In the genomic region with DNA sequence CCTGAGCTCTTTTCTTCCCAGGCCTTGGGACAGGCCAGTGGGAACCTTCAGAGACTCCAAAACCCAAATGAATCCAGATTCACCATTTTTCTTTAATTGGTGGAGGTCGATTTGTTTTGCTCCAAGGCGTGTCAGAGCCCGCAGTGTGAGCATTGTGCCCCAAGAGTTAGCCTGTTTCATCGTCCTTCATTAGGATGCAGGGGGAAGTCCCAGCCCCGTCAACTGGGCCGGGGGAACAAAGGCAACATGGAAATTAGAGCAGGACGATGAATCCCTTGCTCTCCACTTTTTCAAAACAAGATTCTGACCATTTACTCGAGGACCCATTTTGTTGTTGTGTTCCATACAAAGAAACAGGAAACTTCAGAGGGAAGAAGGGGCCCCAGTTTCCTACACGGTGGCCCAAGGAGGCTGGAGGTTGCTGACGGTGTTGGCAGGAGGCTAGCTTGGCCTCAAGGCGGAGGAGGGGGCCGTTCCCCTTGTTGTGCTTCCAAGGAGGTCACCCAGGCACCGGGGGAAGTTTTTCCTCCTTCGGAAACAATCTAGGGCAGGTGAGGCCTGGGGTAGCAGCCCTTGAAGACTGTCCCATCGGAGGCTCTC, we compare ENCODE assay signal across 21 cellular contexts. TPM values are rescaled to one million over a fixed set of nuclear protein-coding genes. Genes with fewer than 3 reads are reported as not detected.
"Had no signal": no experiment of that assay in that cellular context is flagged by ENCODE, and none has a peak within 500 bp of the region (broad histone marks: within the 10 kb centered on the region; RNA-seq: fewer than 3 reads in every experiment).

No MANE protein-coding gene starts in this region.

- H3K27me3 ChIP-seq: brain microvascular endothelial cell had no signal

- ATAC-seq: activated CD8-positive, alpha-beta T cell treated with anti-CD3 and anti-CD28 coated beads for 36 hours; activated T-helper 17 cell treated with anti-CD3 and anti-CD28 coated beads, Interleukin-2, amount 50 U/mL, for 72 hours; foreskin keratinocyte; left lobe of liver; T-cell had no signal

- H3K9me3 ChIP-seq: SK-N-SH, tibial artery had no signal

- H3K79me2 ChIP-seq: parathyroid adenoma had no signal

- H3K4me1 ChIP-seq: parathyroid adenoma, tibial artery had no signal

- H3K4me2 ChIP-seq: SK-N-SH had no signal

- H3K4me3 ChIP-seq: lung, tibial artery had no signal

- DNase-seq: activated B cell treated with CpG ODN at 0.5 μM for 24 hours; activated CD4-positive, alpha-beta T cell treated with anti-CD3 and anti-CD28 coated beads for 48 hours; activated CD8-positive, alpha-beta T cell treated with anti-CD3 and anti-CD28 coated beads for 36 hours; activated naive CD4-positive, alpha-beta T cell treated with Interleukin-2 at 50 U/mL for 16 hours; activated naive CD8-positive, alpha-beta T cell treated with anti-CD3 and anti-CD28 coated beads, Interleukin-2, amount 10 ng/mL, durations not matched to agents 7 days and 5 days; activated T-cell treated with anti-CD3 and anti-CD28 coated beads, Interleukin-2, amount 50 U/mL, for 1 hour; brain microvascular endothelial cell; effector memory CD4-positive, alpha-beta T cell; foreskin keratinocyte; glutamatergic neuron; kidney; SK-N-SH; stimulated activated CD4-positive, alpha-beta T cell treated with anti-CD3 and anti-CD28 coated beads, Interleukin-1b, Interleukin-23, amount 100 ng/mL, for 48 hours; stimulated activated CD8-positive, alpha-beta memory T cell treated with anti-CD3 and anti-CD28 coated beads, Interleukin-4, amount 100 ng/mL, for 48 hours; stimulated activated naive CD4-positive, alpha-beta T cell; T-cell; tibial artery had no signal

- H3K9ac ChIP-seq: parathyroid adenoma, SK-N-SH had no signal

- H3K36me3 ChIP-seq: tibial artery had no signal

- FAIRE-seq: kidney had no signal

- H2AFZ ChIP-seq: parathyroid adenoma had no signal

- H3K27ac ChIP-seq: brain microvascular endothelial cell, foreskin keratinocyte, parathyroid adenoma, tibial artery had no signal

RNA-seq across cellular contexts. Expression of gene SLC1A2, which starts 44.0 kb away (rescaled TPM):
- total RNA-seq: activated B cell treated with CpG ODN at 0.5 μM for 24 hours; activated CD8-positive, alpha-beta T cell treated with anti-CD3 and anti-CD28 coated beads for 36 hours; activated naive CD8-positive, alpha-beta T cell treated with anti-CD3 and anti-CD28 coated beads, Interleukin-2, amount 10 ng/mL, durations not matched to agents 7 days and 5 days; activated T-helper 17 cell treated with anti-CD3 and anti-CD28 coated beads, Interleukin-2, amount 50 U/mL, for 72 hours; foreskin keratinocyte had no signal
- polyA plus RNA-seq: foreskin keratinocyte had no signal
